Comparison of ENCODE assay signal across 9 cellular contexts in genomic region chr14:53894456-53894855, GRCh38.
A peak's percentile ranks its signal among the peaks of the same experiment; 100 is the strongest.
DNase-seq lines count a peak whose midpoint lies in the region; ATAC-seq, FAIRE-seq and TF ChIP-seq lines count a peak whose summit lies in the region.
"Had no signal": no experiment of that assay in that cellular context is flagged by ENCODE, and none has a peak within 500 bp of the region (broad histone marks: within the 10 kb centered on the region; RNA-seq: fewer than 3 reads in every experiment).

No MANE protein-coding gene starts in this region.

- no peak for FAIRE-seq in D721Med (lab: Jason Lieb, UNC)

- ATAC-seq in GM21381 (IDR thresholded peaks at IDR 0.05; ENCODE audit: unreplicated experiment): peak; percentile 74
- peak; percentile 65 for ATAC-seq in HG03457 (IDR thresholded peaks at IDR 0.05; ENCODE audit: unreplicated experiment)
- ATAC-seq: naive thymus-derived CD4-positive, alpha-beta T cell had no signal

- H3K4me3 ChIP-seq in fibroblast of mammary gland (ENCODE audit: control insufficient read depth, low read depth, low read length): no peak overlapping the region

- DNase-seq in Daoy (ENCODE audit: low read depth) (peak; percentile 66), fibroblast of mammary gland (ENCODE audit: low read depth) (peak; percentile 71), NCI-H446 treated with DMSO at 0.1 percent for 48 hours (lab: John Stamatoyannopoulos, UW) (no peak), NCI-H1694 treated with DMSO at 0.1 percent for 48 hours (lab: John Stamatoyannopoulos, UW) (no peak), D721Med (ENCODE audit: insufficient read length, low spot score) (no peak)
- DNase-seq in activated CD4-positive, alpha-beta T cell treated with anti-CD3 and anti-CD28 coated beads for 4 hours: no peak
- DNase-seq: naive thymus-derived CD4-positive, alpha-beta T cell had no signal

- TF ChIP-seq CTCF in fibroblast of mammary gland (conservative IDR thresholded peaks at IDR 0.05; ENCODE audit: control insufficient read depth, insufficient read depth, low read depth, low read length): no peak
- no peak for TF ChIP-seq CTCF in D721Med (IDR thresholded peaks at IDR 0.05; ENCODE audit: insufficient read depth, missing control alignments)

Comparison
In these comparisons a context has a peak if more than half of its experiments do, and no peak if none do; other contexts are left out.
1. DNase-seq: peak in Daoy (single experiment) and fibroblast of mammary gland (single experiment); none in NCI-H446 treated with DMSO at 0.1 percent for 48 hours (single experiment), activated CD4-positive, alpha-beta T cell treated with anti-CD3 and anti-CD28 coated beads for 4 hours (0 of 2), NCI-H1694 treated with DMSO at 0.1 percent for 48 hours (single experiment) and D721Med (single experiment).